ENCODE assay signal across 1 cellular context in the genomic region with DNA sequence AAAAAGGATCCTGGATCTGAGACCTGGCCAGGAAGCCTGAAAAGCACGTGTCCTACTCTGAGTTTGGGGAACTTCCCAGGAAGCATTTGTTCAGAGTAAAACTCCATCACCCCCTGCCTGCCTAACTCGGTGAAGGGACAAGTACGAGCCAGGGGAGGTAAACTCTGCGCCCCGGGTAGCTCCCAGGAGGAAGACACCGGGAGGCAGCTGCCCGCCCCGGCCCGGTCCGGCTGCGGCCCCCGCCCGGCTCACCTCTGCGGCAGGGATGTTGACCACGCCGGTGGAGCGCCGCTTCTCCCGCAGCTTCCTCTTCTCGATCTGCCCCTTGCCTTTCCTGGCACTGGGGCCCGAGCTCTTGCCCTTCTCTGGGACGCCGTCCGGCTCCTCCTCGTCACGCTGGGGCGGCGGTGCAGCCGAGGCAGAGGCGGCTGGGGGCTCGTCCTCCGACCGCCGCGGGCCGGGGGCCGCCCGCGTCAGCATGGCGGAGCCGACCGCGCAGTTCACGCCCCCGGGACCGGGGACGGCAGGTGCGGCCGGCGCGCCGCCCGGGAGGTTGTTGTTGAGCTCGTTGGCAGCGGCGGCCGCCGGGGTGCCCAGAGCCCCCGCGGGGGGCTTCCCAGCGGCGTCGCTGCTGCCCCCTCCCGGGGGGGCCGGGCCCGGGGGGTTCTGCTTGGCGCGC.
TF ChIP-seq lines count a peak whose summit lies in the region.

No MANE protein-coding gene starts in this region.

TF ChIP-seq in HepG2, 621 proteins besides CTCF, POLR2A, EP300 and RAD21 (continued from another document and continues in another):
- TF ChIP-seq, protein P1, sequence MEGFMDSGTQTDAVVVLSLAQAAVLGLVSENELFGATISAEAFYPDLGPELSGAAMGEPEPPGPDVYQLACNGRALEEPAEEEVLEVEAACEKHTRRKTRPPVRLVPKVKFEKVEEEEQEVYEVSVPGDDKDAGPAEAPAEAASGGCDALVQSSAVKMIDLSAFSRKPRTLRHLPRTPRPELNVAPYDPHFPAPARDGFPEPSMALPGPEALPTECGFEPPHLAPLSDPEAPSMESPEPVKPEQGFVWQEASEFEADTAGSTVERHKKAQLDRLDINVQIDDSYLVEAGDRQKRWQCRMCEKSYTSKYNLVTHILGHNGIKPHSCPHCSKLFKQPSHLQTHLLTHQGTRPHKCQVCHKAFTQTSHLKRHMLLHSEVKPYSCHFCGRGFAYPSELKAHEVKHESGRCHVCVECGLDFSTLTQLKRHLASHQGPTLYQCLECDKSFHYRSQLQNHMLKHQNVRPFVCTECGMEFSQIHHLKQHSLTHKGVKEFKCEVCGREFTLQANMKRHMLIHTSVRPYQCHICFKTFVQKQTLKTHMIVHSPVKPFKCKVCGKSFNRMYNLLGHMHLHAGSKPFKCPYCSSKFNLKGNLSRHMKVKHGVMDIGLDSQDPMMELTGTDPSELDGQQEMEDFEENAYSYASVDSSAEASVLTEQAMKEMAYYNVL (CRISPR knock-in tag; IDR thresholded peaks at IDR 0.05; ENCODE audit: borderline replicate concordance), result peak; percentile 37; the same call in 1 of the 2 replicates
- TF ChIP-seq ZNF143 (CRISPR knock-in tag; IDR thresholded peaks at IDR 0.05), result peak; percentile 71
- TF ChIP-seq, protein P2, sequence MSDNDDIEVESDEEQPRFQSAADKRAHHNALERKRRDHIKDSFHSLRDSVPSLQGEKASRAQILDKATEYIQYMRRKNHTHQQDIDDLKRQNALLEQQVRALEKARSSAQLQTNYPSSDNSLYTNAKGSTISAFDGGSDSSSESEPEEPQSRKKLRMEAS (IDR thresholded peaks at IDR 0.05), result peak; percentile 73
- TF ChIP-seq, protein P3, sequence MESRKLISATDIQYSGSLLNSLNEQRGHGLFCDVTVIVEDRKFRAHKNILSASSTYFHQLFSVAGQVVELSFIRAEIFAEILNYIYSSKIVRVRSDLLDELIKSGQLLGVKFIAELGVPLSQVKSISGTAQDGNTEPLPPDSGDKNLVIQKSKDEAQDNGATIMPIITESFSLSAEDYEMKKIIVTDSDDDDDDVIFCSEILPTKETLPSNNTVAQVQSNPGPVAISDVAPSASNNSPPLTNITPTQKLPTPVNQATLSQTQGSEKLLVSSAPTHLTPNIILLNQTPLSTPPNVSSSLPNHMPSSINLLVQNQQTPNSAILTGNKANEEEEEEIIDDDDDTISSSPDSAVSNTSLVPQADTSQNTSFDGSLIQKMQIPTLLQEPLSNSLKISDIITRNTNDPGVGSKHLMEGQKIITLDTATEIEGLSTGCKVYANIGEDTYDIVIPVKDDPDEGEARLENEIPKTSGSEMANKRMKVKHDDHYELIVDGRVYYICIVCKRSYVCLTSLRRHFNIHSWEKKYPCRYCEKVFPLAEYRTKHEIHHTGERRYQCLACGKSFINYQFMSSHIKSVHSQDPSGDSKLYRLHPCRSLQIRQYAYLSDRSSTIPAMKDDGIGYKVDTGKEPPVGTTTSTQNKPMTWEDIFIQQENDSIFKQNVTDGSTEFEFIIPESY (CRISPR knock-in tag; IDR thresholded peaks at IDR 0.05), result no peak
- TF ChIP-seq ZNF563 (CRISPR knock-in tag; IDR thresholded peaks at IDR 0.05), result no peak
- TF ChIP-seq, protein P4, sequence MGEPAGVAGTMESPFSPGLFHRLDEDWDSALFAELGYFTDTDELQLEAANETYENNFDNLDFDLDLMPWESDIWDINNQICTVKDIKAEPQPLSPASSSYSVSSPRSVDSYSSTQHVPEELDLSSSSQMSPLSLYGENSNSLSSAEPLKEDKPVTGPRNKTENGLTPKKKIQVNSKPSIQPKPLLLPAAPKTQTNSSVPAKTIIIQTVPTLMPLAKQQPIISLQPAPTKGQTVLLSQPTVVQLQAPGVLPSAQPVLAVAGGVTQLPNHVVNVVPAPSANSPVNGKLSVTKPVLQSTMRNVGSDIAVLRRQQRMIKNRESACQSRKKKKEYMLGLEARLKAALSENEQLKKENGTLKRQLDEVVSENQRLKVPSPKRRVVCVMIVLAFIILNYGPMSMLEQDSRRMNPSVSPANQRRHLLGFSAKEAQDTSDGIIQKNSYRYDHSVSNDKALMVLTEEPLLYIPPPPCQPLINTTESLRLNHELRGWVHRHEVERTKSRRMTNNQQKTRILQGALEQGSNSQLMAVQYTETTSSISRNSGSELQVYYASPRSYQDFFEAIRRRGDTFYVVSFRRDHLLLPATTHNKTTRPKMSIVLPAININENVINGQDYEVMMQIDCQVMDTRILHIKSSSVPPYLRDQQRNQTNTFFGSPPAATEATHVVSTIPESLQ (CRISPR knock-in tag; conservative IDR thresholded peaks at IDR 0.05), result no peak
- peak; percentile 28; the same call in 1 of the 2 replicates for TF ChIP-seq MED13 (CRISPR knock-in tag; IDR thresholded peaks at IDR 0.05)
- TF ChIP-seq, protein P5, sequence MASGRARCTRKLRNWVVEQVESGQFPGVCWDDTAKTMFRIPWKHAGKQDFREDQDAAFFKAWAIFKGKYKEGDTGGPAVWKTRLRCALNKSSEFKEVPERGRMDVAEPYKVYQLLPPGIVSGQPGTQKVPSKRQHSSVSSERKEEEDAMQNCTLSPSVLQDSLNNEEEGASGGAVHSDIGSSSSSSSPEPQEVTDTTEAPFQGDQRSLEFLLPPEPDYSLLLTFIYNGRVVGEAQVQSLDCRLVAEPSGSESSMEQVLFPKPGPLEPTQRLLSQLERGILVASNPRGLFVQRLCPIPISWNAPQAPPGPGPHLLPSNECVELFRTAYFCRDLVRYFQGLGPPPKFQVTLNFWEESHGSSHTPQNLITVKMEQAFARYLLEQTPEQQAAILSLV (CRISPR knock-in tag; IDR thresholded peaks at IDR 0.05; ENCODE audit: borderline replicate concordance), result peak; percentile 39; the same call in 1 of the 2 replicates
- no peak for TF ChIP-seq MAZ (IDR thresholded peaks at IDR 0.05; ENCODE audit: borderline replicate concordance, low read depth, low read length)
- TF ChIP-seq MAZ (CRISPR knock-in tag; IDR thresholded peaks at IDR 0.05; ENCODE audit: low read depth), result no peak
- TF ChIP-seq ZNF367 (CRISPR knock-in tag; IDR thresholded peaks at IDR 0.05; ENCODE audit: borderline replicate concordance), result 0 out of 2 replicates have a peak, but pooled peaks have one; percentile 45
- TF ChIP-seq, protein P6, sequence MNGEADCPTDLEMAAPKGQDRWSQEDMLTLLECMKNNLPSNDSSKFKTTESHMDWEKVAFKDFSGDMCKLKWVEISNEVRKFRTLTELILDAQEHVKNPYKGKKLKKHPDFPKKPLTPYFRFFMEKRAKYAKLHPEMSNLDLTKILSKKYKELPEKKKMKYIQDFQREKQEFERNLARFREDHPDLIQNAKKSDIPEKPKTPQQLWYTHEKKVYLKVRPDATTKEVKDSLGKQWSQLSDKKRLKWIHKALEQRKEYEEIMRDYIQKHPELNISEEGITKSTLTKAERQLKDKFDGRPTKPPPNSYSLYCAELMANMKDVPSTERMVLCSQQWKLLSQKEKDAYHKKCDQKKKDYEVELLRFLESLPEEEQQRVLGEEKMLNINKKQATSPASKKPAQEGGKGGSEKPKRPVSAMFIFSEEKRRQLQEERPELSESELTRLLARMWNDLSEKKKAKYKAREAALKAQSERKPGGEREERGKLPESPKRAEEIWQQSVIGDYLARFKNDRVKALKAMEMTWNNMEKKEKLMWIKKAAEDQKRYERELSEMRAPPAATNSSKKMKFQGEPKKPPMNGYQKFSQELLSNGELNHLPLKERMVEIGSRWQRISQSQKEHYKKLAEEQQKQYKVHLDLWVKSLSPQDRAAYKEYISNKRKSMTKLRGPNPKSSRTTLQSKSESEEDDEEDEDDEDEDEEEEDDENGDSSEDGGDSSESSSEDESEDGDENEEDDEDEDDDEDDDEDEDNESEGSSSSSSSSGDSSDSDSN (CRISPR knock-in tag; IDR thresholded peaks at IDR 0.05), result peak; percentile 71
- 0 out of 2 replicates have a peak, but pooled peaks have one; percentile 19 for TF ChIP-seq ZBTB38 (CRISPR knock-in tag; IDR thresholded peaks at IDR 0.05)
- TF ChIP-seq ZSCAN25 (CRISPR knock-in tag; IDR thresholded peaks at IDR 0.05), result peak; percentile 62; the same call in 1 of the 2 replicates
- TF ChIP-seq ZBTB7A (CRISPR knock-in tag; IDR thresholded peaks at IDR 0.05), result 0 out of 2 replicates have a peak, but pooled peaks have one; percentile 39
- no peak for TF ChIP-seq KDM4B (CRISPR knock-in tag; IDR thresholded peaks at IDR 0.05)
- no peak for TF ChIP-seq ZNF614 (CRISPR knock-in tag; IDR thresholded peaks at IDR 0.05; ENCODE audit: borderline replicate concordance)
- no peak for TF ChIP-seq ELF4 (CRISPR knock-in tag; IDR thresholded peaks at IDR 0.05; ENCODE audit: borderline replicate concordance)
- TF ChIP-seq, protein P7, sequence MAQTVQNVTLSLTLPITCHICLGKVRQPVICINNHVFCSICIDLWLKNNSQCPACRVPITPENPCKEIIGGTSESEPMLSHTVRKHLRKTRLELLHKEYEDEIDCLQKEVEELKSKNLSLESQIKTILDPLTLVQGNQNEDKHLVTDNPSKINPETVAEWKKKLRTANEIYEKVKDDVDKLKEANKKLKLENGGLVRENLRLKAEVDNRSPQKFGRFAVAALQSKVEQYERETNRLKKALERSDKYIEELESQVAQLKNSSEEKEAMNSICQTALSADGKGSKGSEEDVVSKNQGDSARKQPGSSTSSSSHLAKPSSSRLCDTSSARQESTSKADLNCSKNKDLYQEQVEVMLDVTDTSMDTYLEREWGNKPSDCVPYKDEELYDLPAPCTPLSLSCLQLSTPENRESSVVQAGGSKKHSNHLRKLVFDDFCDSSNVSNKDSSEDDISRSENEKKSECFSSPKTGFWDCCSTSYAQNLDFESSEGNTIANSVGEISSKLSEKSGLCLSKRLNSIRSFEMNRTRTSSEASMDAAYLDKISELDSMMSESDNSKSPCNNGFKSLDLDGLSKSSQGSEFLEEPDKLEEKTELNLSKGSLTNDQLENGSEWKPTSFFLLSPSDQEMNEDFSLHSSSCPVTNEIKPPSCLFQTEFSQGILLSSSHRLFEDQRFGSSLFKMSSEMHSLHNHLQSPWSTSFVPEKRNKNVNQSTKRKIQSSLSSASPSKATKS (CRISPR knock-in tag; IDR thresholded peaks at IDR 0.05), result no peak
- TF ChIP-seq, protein P8, sequence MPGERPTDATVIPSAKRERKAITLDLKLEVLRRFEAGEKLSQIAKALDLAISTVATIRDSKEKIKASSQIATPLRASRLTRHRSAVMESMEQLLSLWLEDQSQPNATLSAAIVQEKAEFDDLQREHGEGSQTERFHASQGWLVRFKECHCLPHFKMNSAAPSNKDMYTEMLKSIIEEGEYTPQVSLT (CRISPR knock-in tag; IDR thresholded peaks at IDR 0.05; ENCODE audit: borderline replicate concordance, low read depth), result no peak; the same call in 1 of the 2 replicates
- TF ChIP-seq, protein P9, sequence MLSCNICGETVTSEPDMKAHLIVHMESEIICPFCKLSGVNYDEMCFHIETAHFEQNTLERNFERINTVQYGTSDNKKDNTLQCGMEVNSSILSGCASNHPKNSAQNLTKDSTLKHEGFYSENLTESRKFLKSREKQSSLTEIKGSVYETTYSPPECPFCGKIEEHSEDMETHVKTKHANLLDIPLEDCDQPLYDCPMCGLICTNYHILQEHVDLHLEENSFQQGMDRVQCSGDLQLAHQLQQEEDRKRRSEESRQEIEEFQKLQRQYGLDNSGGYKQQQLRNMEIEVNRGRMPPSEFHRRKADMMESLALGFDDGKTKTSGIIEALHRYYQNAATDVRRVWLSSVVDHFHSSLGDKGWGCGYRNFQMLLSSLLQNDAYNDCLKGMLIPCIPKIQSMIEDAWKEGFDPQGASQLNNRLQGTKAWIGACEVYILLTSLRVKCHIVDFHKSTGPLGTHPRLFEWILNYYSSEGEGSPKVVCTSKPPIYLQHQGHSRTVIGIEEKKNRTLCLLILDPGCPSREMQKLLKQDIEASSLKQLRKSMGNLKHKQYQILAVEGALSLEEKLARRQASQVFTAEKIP (CRISPR knock-in tag; IDR thresholded peaks at IDR 0.05; ENCODE audit: borderline replicate concordance), result no peak
- TF ChIP-seq ZNF788 (CRISPR knock-in tag; IDR thresholded peaks at IDR 0.05; ENCODE audit: borderline replicate concordance), result 0 out of 2 replicates have a peak, but pooled peaks have one; percentile 42
- TF ChIP-seq, protein P10, sequence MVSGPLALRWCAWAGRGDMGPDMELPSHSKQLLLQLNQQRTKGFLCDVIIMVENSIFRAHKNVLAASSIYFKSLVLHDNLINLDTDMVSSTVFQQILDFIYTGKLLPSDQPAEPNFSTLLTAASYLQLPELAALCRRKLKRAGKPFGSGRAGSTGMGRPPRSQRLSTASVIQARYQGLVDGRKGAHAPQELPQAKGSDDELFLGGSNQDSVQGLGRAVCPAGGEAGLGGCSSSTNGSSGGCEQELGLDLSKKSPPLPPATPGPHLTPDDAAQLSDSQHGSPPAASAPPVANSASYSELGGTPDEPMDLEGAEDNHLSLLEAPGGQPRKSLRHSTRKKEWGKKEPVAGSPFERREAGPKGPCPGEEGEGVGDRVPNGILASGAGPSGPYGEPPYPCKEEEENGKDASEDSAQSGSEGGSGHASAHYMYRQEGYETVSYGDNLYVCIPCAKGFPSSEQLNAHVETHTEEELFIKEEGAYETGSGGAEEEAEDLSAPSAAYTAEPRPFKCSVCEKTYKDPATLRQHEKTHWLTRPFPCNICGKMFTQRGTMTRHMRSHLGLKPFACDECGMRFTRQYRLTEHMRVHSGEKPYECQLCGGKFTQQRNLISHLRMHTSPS (CRISPR knock-in tag; IDR thresholded peaks at IDR 0.05; ENCODE audit: low read depth), result no peak
- TF ChIP-seq, protein P11, sequence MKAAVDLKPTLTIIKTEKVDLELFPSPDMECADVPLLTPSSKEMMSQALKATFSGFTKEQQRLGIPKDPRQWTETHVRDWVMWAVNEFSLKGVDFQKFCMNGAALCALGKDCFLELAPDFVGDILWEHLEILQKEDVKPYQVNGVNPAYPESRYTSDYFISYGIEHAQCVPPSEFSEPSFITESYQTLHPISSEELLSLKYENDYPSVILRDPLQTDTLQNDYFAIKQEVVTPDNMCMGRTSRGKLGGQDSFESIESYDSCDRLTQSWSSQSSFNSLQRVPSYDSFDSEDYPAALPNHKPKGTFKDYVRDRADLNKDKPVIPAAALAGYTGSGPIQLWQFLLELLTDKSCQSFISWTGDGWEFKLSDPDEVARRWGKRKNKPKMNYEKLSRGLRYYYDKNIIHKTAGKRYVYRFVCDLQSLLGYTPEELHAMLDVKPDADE (CRISPR knock-in tag; IDR thresholded peaks at IDR 0.05), result 0 out of 2 replicates have a peak, but pooled peaks have one; percentile 61
- TF ChIP-seq TP53 (CRISPR knock-in tag; conservative IDR thresholded peaks at IDR 0.05), result 0 out of 2 replicates have a peak, but pooled peaks have one; percentile 47
- no peak for TF ChIP-seq CEBPG (CRISPR knock-in tag; IDR thresholded peaks at IDR 0.05)
